Comparison of ENCODE assay signal across 23 cellular contexts in the genomic region with DNA sequence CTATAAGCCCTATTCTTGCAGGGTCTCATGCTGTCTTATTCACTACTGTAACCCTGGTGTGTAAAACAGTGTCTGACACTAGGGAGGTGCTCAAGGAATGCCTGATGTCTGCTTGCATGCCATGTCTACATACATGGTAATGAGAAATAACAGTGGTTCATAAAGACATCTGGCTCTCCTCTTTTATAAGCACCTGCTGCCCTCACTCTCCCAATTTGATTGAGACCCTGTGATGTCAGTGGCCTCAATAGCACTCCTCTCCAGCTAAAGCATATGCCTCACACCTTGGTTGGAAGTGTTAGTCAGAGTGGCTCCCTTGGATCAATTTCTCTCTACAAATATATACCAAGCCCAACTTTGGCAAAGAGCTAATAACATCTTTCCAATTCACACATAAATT.
"Had no signal": no experiment of that assay in that cellular context is flagged by ENCODE, and none has a peak within 500 bp of the region (broad histone marks: within the 10 kb centered on the region; RNA-seq: fewer than 3 reads in every experiment).

No MANE protein-coding gene starts in this region.

- DNase-seq: activated CD4-positive, alpha-beta memory T cell treated with anti-CD3 and anti-CD28 coated beads for 36 hours; activated CD4-positive, alpha-beta T cell treated with anti-CD3 and anti-CD28 coated beads, Interleukin-2, amount 10 ng/mL, durations not matched to agents 24 days and 14 days; activated CD4-positive, CD25-positive, alpha-beta regulatory T cell treated with anti-CD3 and anti-CD28 coated beads, Interleukin-2, amount 50 U/mL, for 72 hours; activated gamma-delta T cell treated with Interleukin-2 at 50 U/mL for 16 hours; activated naive CD4-positive, alpha-beta T cell treated with anti-CD3 and anti-CD28 coated beads, Interleukin-2, amount 10 ng/mL, durations not matched to agents 7 days and 5 days; activated naive CD8-positive, alpha-beta T cell treated with anti-CD3 and anti-CD28 coated beads for 36 hours; activated T-cell treated with anti-CD3 and anti-CD28 coated beads for 4 hours; activated T-cell treated with anti-CD3 and anti-CD28 coated beads, Interleukin-2, amount 50 U/mL, for 72 hours; brain microvascular endothelial cell; Kasumi-1; NCI-H1048; NCI-H146; NCI-H187 treated with DMSO at 0.1 percent for 48 hours; NCI-H2081 treated with DMSO at 0.1 percent for 48 hours; NCI-H226; NK-92 treated with Interleukin-12 subunit alpha and Interleukin-12 subunit beta, amount 100 ng/mL, for 24 hours; SIG-M5; T-helper 17 cell; T-helper 9 cell had no signal

- H3K27ac Mint-ChIP-seq: activated CD4-positive, alpha-beta memory T cell treated with anti-CD3 and anti-CD28 coated beads for 36 hours; activated CD4-positive, alpha-beta T cell treated with anti-CD3 and anti-CD28 coated beads, Interleukin-2, amount 10 ng/mL, durations not matched to agents 24 days and 14 days; activated naive CD4-positive, alpha-beta T cell treated with anti-CD3 and anti-CD28 coated beads, Interleukin-2, amount 10 ng/mL, durations not matched to agents 7 days and 5 days; activated naive CD8-positive, alpha-beta T cell treated with anti-CD3 and anti-CD28 coated beads for 36 hours; activated T-cell treated with anti-CD3 and anti-CD28 coated beads, Interleukin-2, amount 50 U/mL, for 72 hours; activated T-helper 2 cell treated with anti-CD3 and anti-CD28 coated beads, Interferon-gamma antibody, Interleukin-2, Interleukin-4, amounts not matched to agents 10 μg/mL and 5 μg/mL and 100 μg/mL, durations not matched to agents 14 hours and 24 hours and 36 hours; T-helper 17 cell; WTC11 had no signal

- H3K9me3 Mint-ChIP-seq: activated CD4-positive, alpha-beta memory T cell treated with anti-CD3 and anti-CD28 coated beads for 36 hours; activated CD4-positive, alpha-beta T cell treated with anti-CD3 and anti-CD28 coated beads, Interleukin-2, amount 10 ng/mL, durations not matched to agents 24 days and 14 days; activated naive CD4-positive, alpha-beta T cell treated with anti-CD3 and anti-CD28 coated beads, Interleukin-2, amount 10 ng/mL, durations not matched to agents 7 days and 5 days; activated naive CD8-positive, alpha-beta T cell treated with anti-CD3 and anti-CD28 coated beads for 36 hours; activated T-cell treated with anti-CD3 and anti-CD28 coated beads, Interleukin-2, amount 50 U/mL, for 72 hours; activated T-helper 2 cell treated with anti-CD3 and anti-CD28 coated beads, Interferon-gamma antibody, Interleukin-2, Interleukin-4, amounts not matched to agents 10 μg/mL and 5 μg/mL and 100 μg/mL, durations not matched to agents 14 hours and 24 hours and 36 hours; WTC11 had no signal

- H3K4me1 Mint-ChIP-seq: activated CD4-positive, alpha-beta T cell treated with anti-CD3 and anti-CD28 coated beads, Interleukin-2, amount 10 ng/mL, durations not matched to agents 24 days and 14 days; activated naive CD4-positive, alpha-beta T cell treated with anti-CD3 and anti-CD28 coated beads, Interleukin-2, amount 10 ng/mL, durations not matched to agents 7 days and 5 days; activated naive CD8-positive, alpha-beta T cell treated with anti-CD3 and anti-CD28 coated beads for 36 hours; T-helper 17 cell had no signal

- H3K4me3 ChIP-seq: cardiac muscle cell, K562 had no signal

- H3K4me3 Mint-ChIP-seq: activated CD4-positive, alpha-beta memory T cell treated with anti-CD3 and anti-CD28 coated beads for 36 hours; activated CD4-positive, alpha-beta T cell treated with anti-CD3 and anti-CD28 coated beads, Interleukin-2, amount 10 ng/mL, durations not matched to agents 24 days and 14 days; activated naive CD4-positive, alpha-beta T cell treated with anti-CD3 and anti-CD28 coated beads, Interleukin-2, amount 10 ng/mL, durations not matched to agents 7 days and 5 days; activated naive CD8-positive, alpha-beta T cell treated with anti-CD3 and anti-CD28 coated beads for 36 hours; activated T-cell treated with anti-CD3 and anti-CD28 coated beads, Interleukin-2, amount 50 U/mL, for 72 hours; T-helper 17 cell; WTC11 had no signal

- H3K36me3 ChIP-seq: brain microvascular endothelial cell, cardiac muscle cell had no signal

- H3K27ac ChIP-seq: brain microvascular endothelial cell, cardiac muscle cell had no signal

- H3K36me3 Mint-ChIP-seq: activated naive CD4-positive, alpha-beta T cell treated with anti-CD3 and anti-CD28 coated beads, Interleukin-2, amount 10 ng/mL, durations not matched to agents 7 days and 5 days; activated naive CD8-positive, alpha-beta T cell treated with anti-CD3 and anti-CD28 coated beads for 36 hours; WTC11 had no signal

- H3K27me3 Mint-ChIP-seq: activated CD4-positive, alpha-beta memory T cell treated with anti-CD3 and anti-CD28 coated beads for 36 hours; activated CD4-positive, alpha-beta T cell treated with anti-CD3 and anti-CD28 coated beads, Interleukin-2, amount 10 ng/mL, durations not matched to agents 24 days and 14 days; activated naive CD4-positive, alpha-beta T cell treated with anti-CD3 and anti-CD28 coated beads, Interleukin-2, amount 10 ng/mL, durations not matched to agents 7 days and 5 days; T-helper 17 cell had no signal

- H3K27me3 ChIP-seq: brain microvascular endothelial cell, cardiac muscle cell had no signal
